In the genomic region with DNA sequence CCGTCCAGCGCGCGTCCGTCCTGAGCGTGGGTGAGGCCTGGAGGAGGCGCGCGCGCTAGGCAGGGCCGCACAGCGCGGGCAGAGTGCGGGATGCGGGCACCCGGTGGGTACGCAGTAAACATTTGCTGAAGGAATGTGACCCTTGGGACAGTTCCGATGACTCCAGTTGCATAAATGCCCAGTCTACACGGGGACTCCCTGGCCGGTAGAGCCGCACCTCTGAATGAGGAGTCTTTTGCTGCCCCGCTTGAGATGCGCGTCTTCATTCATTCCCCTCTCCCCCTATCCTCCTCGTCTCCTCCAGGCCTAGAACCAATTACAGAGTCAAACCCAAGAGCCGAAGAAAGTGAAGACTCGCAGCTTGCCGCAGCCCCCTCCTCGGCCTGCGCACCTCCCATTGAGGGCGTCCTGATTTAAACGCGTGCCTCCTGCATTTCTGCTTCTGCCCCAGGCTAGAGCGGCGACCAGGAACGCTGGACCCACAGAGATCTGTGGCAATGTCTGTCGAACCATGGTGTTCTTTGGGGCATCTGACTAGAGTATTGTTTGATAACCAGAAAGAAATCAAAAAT, we compare ENCODE assay signal across 8 cellular contexts. TPM values are rescaled to one million over a fixed set of nuclear protein-coding genes. Genes with fewer than 3 reads are reported as not detected.
A peak's percentile ranks its signal among the peaks of the same experiment; 100 is the strongest.
DNase-seq lines count a peak whose midpoint lies in the region; ATAC-seq, FAIRE-seq and TF ChIP-seq lines count a peak whose summit lies in the region.

No MANE protein-coding gene starts in this region.

- peak; percentile 5 for TF ChIP-seq POLR2A in erythroblast (IDR thresholded peaks at IDR 0.05; ENCODE audit: low read length)

- peaks cover 10% of the 10 kb centered on the region for H3K4me1 Mint-ChIP-seq in neural progenitor cell

- H3K9me3 ChIP-seq in OCI-LY3 (ENCODE audit: insufficient read depth, low read length) = no peaks in the 10 kb centered on the region
- H3K9me3 ChIP-seq in neural progenitor cell (ENCODE audit: low read depth) = no peaks in the 10 kb centered on the region

- no peak overlapping the region for H3K27ac Mint-ChIP-seq in neural progenitor cell

- H3K27me3 ChIP-seq in OCI-LY3 (ENCODE audit: low read depth, low read length) = no peaks in the 10 kb centered on the region
- no peaks in the 10 kb centered on the region for H3K27me3 ChIP-seq in neural progenitor cell

- TF ChIP-seq CTCF in GM12874 (IDR thresholded peaks at IDR 0.05; ENCODE audit: insufficient read depth, low read depth, low read length) (peak; percentile 22; the same call in 1 of the 2 replicates), OCI-LY3 (IDR thresholded peaks at IDR 0.05; ENCODE audit: low read depth, low read length) (no peak), neural progenitor cell (IDR thresholded peaks at IDR 0.05) (no peak)

- no peak for FAIRE-seq in HTR-8/SVneo (lab: Jason Lieb, UNC)

- peaks cover 18% of the 10 kb centered on the region for H3K79me2 ChIP-seq in OCI-LY3 (ENCODE audit: low read length)
- H3K79me2 ChIP-seq in neural progenitor cell (ENCODE audit: low read depth) = peaks cover 12% of the 10 kb centered on the region

- peak; percentile 16 for ATAC-seq in GM21786 (IDR thresholded peaks at IDR 0.05; ENCODE audit: unreplicated experiment)

- peak overlapping the region; percentile 91 for H3K4me3 ChIP-seq in OCI-LY3 (ENCODE audit: low read length)
- peak overlapping the region; percentile 72 for H3K4me3 ChIP-seq in neural progenitor cell

- H4K20me1 ChIP-seq in OCI-LY3 (ENCODE audit: insufficient read depth, low read length) (no peaks in the 10 kb centered on the region), neural progenitor cell (ENCODE audit: low read depth) (no peaks in the 10 kb centered on the region)

- peaks cover 5% of the 10 kb centered on the region for H3K36me3 Mint-ChIP-seq in neural progenitor cell

- H2AFZ ChIP-seq in OCI-LY3 (ENCODE audit: low read depth, low read length) (no peak overlapping the region), neural progenitor cell (replicated peaks) (peak overlapping the region; percentile 46)

- H3K27ac ChIP-seq in OCI-LY3 (ENCODE audit: low read length) (no peak overlapping the region), neural progenitor cell (no peak overlapping the region)

- H3K9me3 Mint-ChIP-seq in neural progenitor cell = no peaks in the 10 kb centered on the region

- H3K4me2 ChIP-seq in OCI-LY3 (ENCODE audit: low read length) (peak overlapping the region; percentile 90), neural progenitor cell (peak overlapping the region; percentile 79)

- peak overlapping the region; percentile 94 for H3K4me3 Mint-ChIP-seq in neural progenitor cell

- H3K9ac ChIP-seq in OCI-LY3 (ENCODE audit: low read length) (peak overlapping the region; percentile 64), neural progenitor cell (peak overlapping the region; percentile 23)

- H3K4me1 ChIP-seq in OCI-LY3 (ENCODE audit: low read length) (peaks cover 11% of the 10 kb centered on the region), neural progenitor cell (peaks cover 4% of the 10 kb centered on the region)

- DNase-seq in erythroblast (lab: John Stamatoyannopoulos, UW) (no peak), neural progenitor cell (ENCODE audit: low spot score) (no peak), UCSD-AML1 (lab: John Stamatoyannopoulos, UW; ENCODE audit: unreplicated experiment) (no peak), HTR-8/SVneo (ENCODE audit: insufficient read length, low spot score) (no peak), medulla oblongata (ENCODE audit: extremely low spot score) (no peak)

- peaks cover 19% of the 10 kb centered on the region for H3F3A ChIP-seq in neural progenitor cell (ENCODE audit: low read depth)

- H3K36me3 ChIP-seq in OCI-LY3 (replicated peaks; ENCODE audit: low read depth, low read length) (no peaks in the 10 kb centered on the region), neural progenitor cell (no peaks in the 10 kb centered on the region)

- peaks cover 9% of the 10 kb centered on the region for H3K27me3 Mint-ChIP-seq in neural progenitor cell (ENCODE audit: insufficient read depth, low read depth)

RNA-seq across cellular contexts. Expression of gene CHKB, which starts 0.7 kb away (rescaled TPM):
- 67.4 and 93.9 TPM in 2 replicates for total RNA-seq in neural progenitor cell (ENCODE audit: low replicate concordance)

RNA-seq across cellular contexts. Expression of gene CPT1B, which starts 5.2 kb away (rescaled TPM):
- total RNA-seq in neural progenitor cell (ENCODE audit: low replicate concordance) = 33.9 and 49.6 TPM in 2 replicates

RNA-seq across cellular contexts. Expression of gene MAPK8IP2, which starts 17.2 kb away (rescaled TPM):
- 0.74 TPM in 1 of 2 replicates, not detected in the other for total RNA-seq in neural progenitor cell (ENCODE audit: low replicate concordance)

RNA-seq across cellular contexts. Expression of gene SYCE3, which starts 20.7 kb away (rescaled TPM):
- total RNA-seq in neural progenitor cell (ENCODE audit: low replicate concordance) = 2.8 TPM in 1 of 2 replicates, not detected in the other

RNA-seq across cellular contexts. Expression of gene KLHDC7B, which starts 37.7 kb away (rescaled TPM):
- not detected in 2 replicates for total RNA-seq in neural progenitor cell (ENCODE audit: low replicate concordance)
